ENCODE assay signal across 12 cellular contexts in the genomic region with DNA sequence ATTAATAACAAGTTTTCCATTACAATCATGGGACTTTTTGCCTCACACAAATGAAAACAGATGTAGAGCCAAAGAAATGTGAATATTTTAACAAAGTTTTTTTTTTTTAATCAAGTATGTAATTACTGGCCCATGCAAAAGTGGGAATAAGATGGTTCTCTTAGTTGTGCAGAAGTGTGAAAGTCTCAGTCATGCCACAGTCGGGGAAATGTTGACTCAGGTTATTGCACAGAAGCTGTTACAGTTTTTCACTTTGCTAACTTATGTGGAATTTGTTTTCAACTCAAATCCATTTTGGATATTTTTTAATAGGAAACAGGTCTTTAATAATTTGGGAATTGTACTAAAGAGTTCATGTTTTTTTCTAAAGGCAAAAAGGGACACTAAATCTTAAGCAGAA. TPM values are rescaled to one million over a fixed set of nuclear protein-coding genes. Genes with fewer than 3 reads are reported as not detected.
"Had no signal": no experiment of that assay in that cellular context is flagged by ENCODE, and none has a peak within 500 bp of the region (broad histone marks: within the 10 kb centered on the region; RNA-seq: fewer than 3 reads in every experiment).

No MANE protein-coding gene starts in this region.

- ATAC-seq: T-helper 17 cell had no signal

- H3K36me3 ChIP-seq: esophagus squamous epithelium, transverse colon had no signal

- DNase-seq: activated CD4-positive, alpha-beta T cell treated with anti-CD3 and anti-CD28 coated beads, Interleukin-2, amount 10 ng/mL, durations not matched to agents 7 days and 5 days; activated CD4-positive, CD25-positive, alpha-beta regulatory T cell; activated naive CD4-positive, alpha-beta T cell treated with anti-CD3 and anti-CD28 coated beads, Interleukin-2, amount 50 U/mL, for 16 hours; endodermal cell; esophagus squamous epithelium; kidney glomerular epithelial cell; midbrain; naive B cell; retina; T-helper 17 cell; transverse colon had no signal

- H3K4me1 ChIP-seq: esophagus squamous epithelium, transverse colon had no signal

- H3K27ac ChIP-seq: esophagus squamous epithelium, transverse colon had no signal

- H3K4me3 ChIP-seq: esophagus squamous epithelium, skin epidermis, transverse colon had no signal

- H3K9me3 ChIP-seq: esophagus squamous epithelium, transverse colon had no signal

- H3K27me3 ChIP-seq: esophagus squamous epithelium, transverse colon had no signal

RNA-seq across cellular contexts. Expression of a gene that starts 44.0 kb away (rescaled TPM):
- total RNA-seq: activated CD4-positive, alpha-beta T cell treated with anti-CD3 and anti-CD28 coated beads, Interleukin-2, amount 10 ng/mL, durations not matched to agents 7 days and 5 days had no signal
